In genomic region chr5:142181547-142182191, GRCh38 we compare ENCODE assay signal across 16 cellular contexts.
"Had no signal": no experiment of that assay in that cellular context is flagged by ENCODE, and none has a peak within 500 bp of the region (broad histone marks: within the 10 kb centered on the region; RNA-seq: fewer than 3 reads in every experiment).

No MANE protein-coding gene starts in this region.

- H3K27me3 Mint-ChIP-seq: T-helper 17 cell had no signal

- H3K4me3 ChIP-seq: ovary, tibial artery, uterus had no signal

- H3K27me3 ChIP-seq: ovary, tibial artery, uterus had no signal

- H3K4me3 Mint-ChIP-seq: activated CD8-positive, alpha-beta T cell treated with anti-CD3 and anti-CD28 coated beads for 36 hours; activated naive CD8-positive, alpha-beta T cell; stimulated activated memory B cell treated with anti-CD40 and anti-IgM and Interleukin-4, amounts not matched to agents 10 μg/mL and 1 μg/mL and 100 μg/mL, for 72 hours; T-helper 17 cell had no signal

- FAIRE-seq: colon had no signal

- H3K36me3 Mint-ChIP-seq: activated naive CD8-positive, alpha-beta T cell; stimulated activated memory B cell treated with anti-CD40 and anti-IgM and Interleukin-4, amounts not matched to agents 10 μg/mL and 1 μg/mL and 100 μg/mL, for 72 hours had no signal

- H3K4me1 ChIP-seq: tibial artery, uterus had no signal

- ATAC-seq: activated CD8-positive, alpha-beta T cell treated with anti-CD3 and anti-CD28 coated beads for 36 hours; esophagus mucosa; T-helper 17 cell had no signal

- H3K27ac Mint-ChIP-seq: activated CD8-positive, alpha-beta T cell treated with anti-CD3 and anti-CD28 coated beads for 36 hours; activated naive CD8-positive, alpha-beta T cell; stimulated activated memory B cell treated with anti-CD40 and anti-IgM and Interleukin-4, amounts not matched to agents 10 μg/mL and 1 μg/mL and 100 μg/mL, for 72 hours; T-helper 17 cell had no signal

- H3K4me1 Mint-ChIP-seq: stimulated activated memory B cell treated with anti-CD40 and anti-IgM and Interleukin-4, amounts not matched to agents 10 μg/mL and 1 μg/mL and 100 μg/mL, for 72 hours had no signal

- DNase-seq: activated CD4-positive, alpha-beta T cell treated with anti-CD3 and anti-CD28 coated beads for 4 hours; activated CD8-positive, alpha-beta memory T cell treated with anti-CD3 and anti-CD28 coated beads, Interleukin-2, amount 50 U/mL, for 4 hours; activated CD8-positive, alpha-beta T cell treated with anti-CD3 and anti-CD28 coated beads for 36 hours; activated T-cell treated with anti-CD3 and anti-CD28 coated beads, Interleukin-2, amount 50 U/mL, for 48 hours; amniotic stem cell; caudate nucleus; ovary; stimulated activated CD4-positive, alpha-beta T cell treated with anti-CD3 and anti-CD28 coated beads, Interleukin-2, amount 100 ng/mL, for 48 hours; T-helper 17 cell; uterus; WERI-Rb-1 had no signal

- H3K9me3 ChIP-seq: ovary, tibial artery, uterus had no signal

- H3K27ac ChIP-seq: ovary, tibial artery, uterus, WERI-Rb-1 had no signal

- H3K36me3 ChIP-seq: ovary, tibial artery, uterus, WERI-Rb-1 had no signal

- H3K9me3 Mint-ChIP-seq: activated CD8-positive, alpha-beta T cell treated with anti-CD3 and anti-CD28 coated beads for 36 hours; stimulated activated memory B cell treated with anti-CD40 and anti-IgM and Interleukin-4, amounts not matched to agents 10 μg/mL and 1 μg/mL and 100 μg/mL, for 72 hours had no signal
